In genomic region chr10:112280205-112280921, GRCh38 we compare ENCODE assay signal across 22 cellular contexts. TPM values are rescaled to one million over a fixed set of nuclear protein-coding genes. Genes with fewer than 3 reads are reported as not detected.
"Had no signal": no experiment of that assay in that cellular context is flagged by ENCODE, and none has a peak within 500 bp of the region (broad histone marks: within the 10 kb centered on the region; RNA-seq: fewer than 3 reads in every experiment).

No MANE protein-coding gene starts in this region.

- H3K9me3 Mint-ChIP-seq: activated CD4-positive, alpha-beta memory T cell treated with anti-CD3 and anti-CD28 coated beads, Interleukin-2, amount 10 ng/mL, durations not matched to agents 7 days and 5 days had no signal

- H3K4me1 ChIP-seq: gastroesophageal sphincter, psoas muscle, sigmoid colon, suprapubic skin, upper lobe of left lung had no signal

- H3K4me3 Mint-ChIP-seq: activated CD4-positive, alpha-beta memory T cell treated with anti-CD3 and anti-CD28 coated beads, Interleukin-2, amount 10 ng/mL, durations not matched to agents 7 days and 5 days; activated CD4-positive, alpha-beta T cell treated with anti-CD3 and anti-CD28 coated beads for 36 hours; activated naive CD8-positive, alpha-beta T cell; natural killer cell treated with Interleukin-12 subunit alpha and Interleukin-12 subunit beta and Interleukin-15 and Interleukin-18, amount 100 ng/mL, for 72 hours had no signal

- H3K27ac ChIP-seq: cardiac muscle cell, gastroesophageal sphincter, psoas muscle, sigmoid colon, suprapubic skin, upper lobe of left lung, VCaP had no signal

- H3K4me3 ChIP-seq: cardiac muscle cell, gastroesophageal sphincter, psoas muscle, sigmoid colon, suprapubic skin, upper lobe of left lung had no signal

- H3K27ac Mint-ChIP-seq: activated CD4-positive, alpha-beta memory T cell treated with anti-CD3 and anti-CD28 coated beads, Interleukin-2, amount 10 ng/mL, durations not matched to agents 7 days and 5 days; activated CD4-positive, alpha-beta T cell treated with anti-CD3 and anti-CD28 coated beads for 36 hours; activated naive CD8-positive, alpha-beta T cell; natural killer cell treated with Interleukin-12 subunit alpha and Interleukin-12 subunit beta and Interleukin-15 and Interleukin-18, amount 100 ng/mL, for 72 hours had no signal

- H3K9me3 ChIP-seq: gastroesophageal sphincter, psoas muscle, sigmoid colon, suprapubic skin, upper lobe of left lung had no signal

- FAIRE-seq: colon had no signal

- H3K27me3 ChIP-seq: cardiac muscle cell, sigmoid colon, suprapubic skin, upper lobe of left lung had no signal

- DNase-seq: activated CD4-positive, alpha-beta memory T cell treated with anti-CD3 and anti-CD28 coated beads, Interleukin-2, amount 10 ng/mL, durations not matched to agents 7 days and 5 days; activated CD4-positive, alpha-beta T cell treated with anti-CD3 and anti-CD28 coated beads for 36 hours; activated gamma-delta T cell; activated T-cell treated with anti-CD3 and anti-CD28 coated beads, Interleukin-2, amount 50 U/mL, for 48 hours; aorta; kidney glomerular epithelial cell; mammary epithelial cell; occipital lobe; psoas muscle; sigmoid colon; stimulated activated CD4-positive, alpha-beta T cell treated with anti-CD3 and anti-CD28 coated beads, Interleukin-12 subunit alpha, Interleukin-12 subunit beta, amount 100 ng/mL, for 4 hours; stimulated activated naive CD8-positive, alpha-beta T cell treated with anti-CD3 and anti-CD28 coated beads, Interleukin-15, Interleukin-2, amounts not matched to agents 100 U/mL and 50 U/mL, for 24 hours; T-helper 9 cell had no signal

- H3K36me3 ChIP-seq: cardiac muscle cell, gastroesophageal sphincter, sigmoid colon, suprapubic skin, upper lobe of left lung had no signal

- H3K36me3 Mint-ChIP-seq: activated naive CD8-positive, alpha-beta T cell; natural killer cell treated with Interleukin-12 subunit alpha and Interleukin-12 subunit beta and Interleukin-15 and Interleukin-18, amount 100 ng/mL, for 72 hours had no signal

- H3K4me1 Mint-ChIP-seq: activated CD4-positive, alpha-beta memory T cell treated with anti-CD3 and anti-CD28 coated beads, Interleukin-2, amount 10 ng/mL, durations not matched to agents 7 days and 5 days; activated CD4-positive, alpha-beta T cell treated with anti-CD3 and anti-CD28 coated beads for 36 hours had no signal

- ATAC-seq: activated CD4-positive, alpha-beta T cell treated with anti-CD3 and anti-CD28 coated beads for 36 hours; gastroesophageal sphincter; natural killer cell treated with Interleukin-12 subunit alpha and Interleukin-12 subunit beta and Interleukin-15 and Interleukin-18, amount 100 ng/mL, for 72 hours; psoas muscle; stimulated activated naive CD8-positive, alpha-beta T cell treated with anti-CD3 and anti-CD28 coated beads, Interleukin-15, Interleukin-2, amounts not matched to agents 100 U/mL and 50 U/mL, for 24 hours had no signal

RNA-seq across cellular contexts. Expression of gene TECTB, which starts 2.8 kb away (rescaled TPM):
- total RNA-seq: activated CD4-positive, alpha-beta memory T cell treated with anti-CD3 and anti-CD28 coated beads, Interleukin-2, amount 10 ng/mL, durations not matched to agents 7 days and 5 days; activated CD4-positive, alpha-beta T cell treated with anti-CD3 and anti-CD28 coated beads for 36 hours; aorta; cardiac muscle cell; gastroesophageal sphincter; mammary epithelial cell; mononuclear cell; natural killer cell treated with Interleukin-12 subunit alpha and Interleukin-12 subunit beta and Interleukin-15 and Interleukin-18, amount 100 ng/mL, for 72 hours; psoas muscle; sigmoid colon; suprapubic skin; upper lobe of left lung had no signal
- polyA plus RNA-seq: aorta, cardiac muscle cell, mammary epithelial cell, psoas muscle, sigmoid colon had no signal
